ENCODE assay signal across 1 cellular context in genomic region chr7:158413962-158414961, GRCh38.
TF ChIP-seq lines count a peak whose summit lies in the region.

No MANE protein-coding gene starts in this region.

TF ChIP-seq in H1, 55 proteins besides CTCF, POLR2A, EP300 and RAD21 (continued from another document):
- TF ChIP-seq CHD2 (IDR thresholded peaks at IDR 0.05; ENCODE audit: low read length) (no peak), TCF12 (IDR thresholded peaks at IDR 0.05; ENCODE audit: low read depth, low read length) (no peak), RFX5 (IDR thresholded peaks at IDR 0.05; ENCODE audit: borderline replicate concordance, low read depth, low read length) (no peak), MAFK (IDR thresholded peaks at IDR 0.05; ENCODE audit: low read depth, low read length) (no peak), EGR1 (IDR thresholded peaks at IDR 0.05; ENCODE audit: borderline replicate concordance, low read depth, low read length) (no peak)
